Comparison of ENCODE assay signal across 8 cellular contexts in genomic region chr12:129538724-129539335, GRCh38.
DNase-seq lines count a peak whose midpoint lies in the region; ATAC-seq and TF ChIP-seq lines count a peak whose summit lies in the region.
"Not testable (repeated sequence)": the region's sequence is repeated elsewhere in the genome, so short reads cannot be mapped to it uniquely, and the experiment has no call there.

No MANE protein-coding gene starts in this region.

- H3K9me3 ChIP-seq in adipocyte (ENCODE audit: control insufficient read depth, low read length); mucosa of descending colon; aorta (ENCODE audit: control insufficient read depth, low read length): not testable (repeated sequence)

- H3K36me3 ChIP-seq in adipocyte (ENCODE audit: control insufficient read depth, insufficient read depth, low read length, severe bottlenecking); mucosa of descending colon (ENCODE audit: low read depth); aorta (ENCODE audit: control insufficient read depth in 1 of 2, insufficient read depth in 2 of 2, low read length in 1 of 2): not testable (repeated sequence)

- intact Hi-C loops in mucosa of descending colon (cut with DNase I, micrococcal nuclease); aorta (cut with DNase I): not testable (repeated sequence)

- 82 to 83% methylated on average over 15 of the region's 15 CpGs for WGBS in aorta, 2 donors

- H3K27me3 Mint-ChIP-seq in endothelial cell (ENCODE audit: unreplicated experiment): not testable (repeated sequence)

- peak overlapping the region; percentile 62 for H3K4me3 Mint-ChIP-seq in endothelial cell (ENCODE audit: unreplicated experiment)

- DNase-seq in HT1080 (ENCODE audit: low read depth): peak; percentile 84
- DNase-seq in NB4 (ENCODE audit: low read depth): peak; percentile 8
- DNase-seq in NOMO-1 (lab: John Stamatoyannopoulos, UW; ENCODE audit: unreplicated experiment in 2 of 2): peak; percentile 4 to 25
- peak; percentile 39 for DNase-seq in RPMI7951 (ENCODE audit: low read depth)
- peak; percentile 35 for DNase-seq in adipocyte (ENCODE audit: low read depth)
- not testable (repeated sequence) for DNase-seq in endothelial cell (ENCODE audit: low spot score); mucosa of descending colon; aorta

- TF ChIP-seq CTCF in NB4 (IDR thresholded peaks at IDR 0.05; ENCODE audit: low read depth, low read length); endothelial cell (IDR thresholded peaks at IDR 0.05; ENCODE audit: unreplicated experiment); mucosa of descending colon (IDR thresholded peaks at IDR 0.05): not testable (repeated sequence)

- H3K36me3 Mint-ChIP-seq in endothelial cell (ENCODE audit: low read depth, unreplicated experiment): peaks cover 11% of the 10 kb centered on the region

- peak overlapping the region; percentile 32 for H3K27ac Mint-ChIP-seq in endothelial cell (ENCODE audit: unreplicated experiment)

- H3K9ac ChIP-seq in adipocyte (ENCODE audit: low read length): not testable (repeated sequence)

- H3K27me3 ChIP-seq in adipocyte (replicated peaks; ENCODE audit: control insufficient read depth, insufficient read depth, low read length); aorta (ENCODE audit: control insufficient read depth in 1 of 2, insufficient read depth in 2 of 2, low read length in 1 of 2): not testable (repeated sequence)

- H3K9me3 Mint-ChIP-seq in endothelial cell (ENCODE audit: unreplicated experiment): peaks cover 42% of the 10 kb centered on the region

- H3K4me1 Mint-ChIP-seq in endothelial cell (ENCODE audit: unreplicated experiment): not testable (repeated sequence)

- not testable (repeated sequence) for TF ChIP-seq POLR2A in NB4 (IDR thresholded peaks at IDR 0.05; ENCODE audit: extremely low read depth, insufficient read length)

- H3K27ac ChIP-seq in aorta (ENCODE audit: low read depth in 1 of 2, low read length in 2 of 2): not testable (repeated sequence)

- H3K4me3 ChIP-seq in NB4 (ENCODE audit: low read depth, low read length); adipocyte (ENCODE audit: low read length); mucosa of descending colon; aorta (ENCODE audit: low read length in 2 of 2): not testable (repeated sequence)

- ATAC-seq in mucosa of descending colon (peak; percentile 78), aorta (ENCODE audit: low FRiP score) (peak; percentile 58)

- not testable (repeated sequence) for H3K4me1 ChIP-seq in adipocyte (ENCODE audit: control insufficient read depth, insufficient read depth, low read length); mucosa of descending colon (ENCODE audit: low read depth); aorta (ENCODE audit: control insufficient read depth in 1 of 2, insufficient read depth in 2 of 2, low read length in 2 of 2)
